ENCODE assay signal across 24 cellular contexts in genomic region chr9:77975023-77975422, GRCh38. TPM values are rescaled to one million over a fixed set of nuclear protein-coding genes. Genes with fewer than 3 reads are reported as not detected.
A peak's percentile ranks its signal among the peaks of the same experiment; 100 is the strongest.
DNase-seq lines count a peak whose midpoint lies in the region; ATAC-seq and TF ChIP-seq lines count a peak whose summit lies in the region.
"Had no signal": no experiment of that assay in that cellular context is flagged by ENCODE, and none has a peak within 500 bp of the region (broad histone marks: within the 10 kb centered on the region; RNA-seq: fewer than 3 reads in every experiment).

No MANE protein-coding gene starts in this region.

- H3K4me1 ChIP-seq in body of pancreas (peaks cover 18% of the 10 kb centered on the region), gastrocnemius medialis (peaks cover 6 to 33% of the 10 kb centered on the region in 2 donors)

- H3K9me3 Mint-ChIP-seq in Calu3 (ENCODE audit: low read depth, unreplicated experiment), result no peaks in the 10 kb centered on the region
- H3K9me3 Mint-ChIP-seq: CD4-positive, alpha-beta T cell had no signal

- CTCF ChIA-PET in Calu3 (lab: Charles Lee), result interaction anchor here (0.5 to 1.4 kb wide), 3 partner anchors 19 to 378 kb away, joined by 3 to 4 read pairs (median 3); no protein-coding TSS in a partner anchor

- H3K4me3 ChIP-seq in body of pancreas (no peak overlapping the region), gastrocnemius medialis (no peak overlapping the region)
- H3K4me3 ChIP-seq: BLaER1 had no signal

- in situ Hi-C loops in gastrocnemius medialis (cut with MboI; ENCODE audit: low sequenced_read_pairs in 4 of 4), result loop anchor here in 1 of 4 donors (10.0 kb wide), 1 partner anchor 60 kb away; the partner anchor contains the start of gene GNAQ

- H3K27me3 Mint-ChIP-seq in Calu3 (ENCODE audit: unreplicated experiment), result no peaks in the 10 kb centered on the region
- H3K27me3 Mint-ChIP-seq: CD4-positive, alpha-beta T cell had no signal

- ATAC-seq in body of pancreas (peak; percentile 38), gastrocnemius medialis (peak; percentile 39 to 46), HG03342 (IDR thresholded peaks at IDR 0.05; ENCODE audit: unreplicated experiment) (no peak)
- ATAC-seq: HepG2, Panc1 had no signal

- H3K9me3 ChIP-seq in KOPT-K1 (ENCODE audit: insufficient read depth, low read length, poor library complexity, severe bottlenecking) (no peaks in the 10 kb centered on the region), body of pancreas (no peaks in the 10 kb centered on the region), gastrocnemius medialis (no peaks in the 10 kb centered on the region)

- intact Hi-C loops in body of pancreas (cut with DNase I) (loop anchor here (10.0 kb wide), 1 partner anchor 60 kb away; the partner anchor contains the start of gene GNAQ), gastrocnemius medialis (cut with DNase I; ENCODE audit: low total_unique reads) (no loop called here), Calu3 (cut with micrococcal nuclease; ENCODE audit: unreplicated experiment) (loop anchor here (5.0 kb wide), 1 partner anchor 133 kb away; no protein-coding TSS in a partner anchor)

- H3K27me3 ChIP-seq in body of pancreas, result no peaks in the 10 kb centered on the region
- H3K27me3 ChIP-seq in gastrocnemius medialis, result no peaks in the 10 kb centered on the region
- H3K27me3 ChIP-seq: BLaER1 had no signal

- no peak overlapping the region for H3K27ac Mint-ChIP-seq in Calu3 (ENCODE audit: unreplicated experiment)
- H3K27ac Mint-ChIP-seq: CD4-positive, alpha-beta T cell had no signal

- peaks cover 30% of the 10 kb centered on the region for H3K36me3 ChIP-seq in KOPT-K1 (ENCODE audit: insufficient read depth, low read length)
- no peaks in the 10 kb centered on the region for H3K36me3 ChIP-seq in body of pancreas (replicated peaks in 1 of 2; ENCODE audit: insufficient read depth in 1 of 2, low read depth in 2 of 2)
- H3K36me3 ChIP-seq in gastrocnemius medialis, result no peaks in the 10 kb centered on the region

- TF ChIP-seq POLR2A in body of pancreas (IDR thresholded peaks at IDR 0.05) (no peak), gastrocnemius medialis (IDR thresholded peaks at IDR 0.05) (no peak)

- peak overlapping the region; percentile 34 for H3K27ac ChIP-seq in KOPT-K1 (ENCODE audit: low read depth, low read length, poor library complexity, severe bottlenecking)
- H3K27ac ChIP-seq in body of pancreas, result no peak overlapping the region
- no peak overlapping the region for H3K27ac ChIP-seq in gastrocnemius medialis
- H3K27ac ChIP-seq: BLaER1, HL-60 had no signal

- 56 to 58% methylated on average over 2 of the region's 2 CpGs for WGBS in body of pancreas, 2 donors

- DNase-seq in body of pancreas (no peak), foreskin melanocyte (peak; percentile 32), gastrocnemius medialis (no peak), Calu3 (no peak), putamen (ENCODE audit: low spot score) (no peak)
- DNase-seq: CD4-positive, alpha-beta T cell; COR-L47; DMS 273 treated with DMSO at 0.1 percent for 48 hours; DMS79 treated with DMSO at 0.1 percent for 48 hours; KBM-7; NCI-H1105; NCI-H146; NCI-H2029; NCI-H2171; NCI-H345; NCI-H524; NCI-H82; SIG-M5 had no signal

- no TSS peak for BruUV-seq in Calu3 (replicated peaks; lab: Mats Ljungman, UMichigan)

- no peaks in the 10 kb centered on the region for H3K36me3 Mint-ChIP-seq in Calu3 (ENCODE audit: insufficient read depth, unreplicated experiment)

- TF ChIP-seq CTCF in body of pancreas (IDR thresholded peaks at IDR 0.05) (no peak), gastrocnemius medialis (IDR thresholded peaks at IDR 0.05 in 4 of 5, conservative IDR thresholded peaks at IDR 0.05 in 1 of 5) (no peak), Calu3 (IDR thresholded peaks at IDR 0.05; ENCODE audit: unreplicated experiment) (no peak)

- H3K4me1 Mint-ChIP-seq in Calu3 (ENCODE audit: low read depth, unreplicated experiment), result peaks cover 19% of the 10 kb centered on the region

- H3K4me3 Mint-ChIP-seq in Calu3 (ENCODE audit: low read depth, unreplicated experiment), result no peak overlapping the region
- H3K4me3 Mint-ChIP-seq: CD4-positive, alpha-beta T cell had no signal

RNA-seq across cellular contexts. Expression of gene GNAQ, which starts 56.6 kb away (rescaled TPM):
- total RNA-seq in body of pancreas, result 10 to 100 TPM; 15.8 to 22.1 TPM
- 10 to 100 TPM; 11.3 to 25.9 (median 18.7) TPM for total RNA-seq in gastrocnemius medialis
- 34.1 TPM in 2 replicates for total RNA-seq in Calu3 (2022)
